In the genomic region with DNA sequence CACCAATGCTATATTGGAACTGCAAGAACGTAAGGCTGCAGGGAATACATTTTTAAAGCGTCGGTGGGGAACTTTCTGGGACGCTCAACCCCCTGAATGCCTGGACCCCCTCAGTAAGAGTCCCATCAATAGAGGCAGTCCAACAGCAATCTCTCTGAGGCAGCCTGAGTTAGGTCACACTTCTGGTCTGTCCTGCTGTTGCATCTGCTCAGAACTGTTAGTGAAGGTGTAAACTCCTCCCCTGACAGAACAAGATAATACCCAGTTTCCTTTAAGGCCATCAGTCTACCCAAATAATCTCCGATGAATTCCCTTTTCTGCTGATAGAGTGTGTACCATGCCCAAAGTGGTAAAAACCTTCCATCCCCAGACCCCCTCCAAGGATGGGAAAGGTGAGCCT, we compare ENCODE assay signal across 8 cellular contexts. TPM values are rescaled to one million over a fixed set of nuclear protein-coding genes. Genes with fewer than 3 reads are reported as not detected.
DNase-seq lines count a peak whose midpoint lies in the region; ATAC-seq and TF ChIP-seq lines count a peak whose summit lies in the region.

No MANE protein-coding gene starts in this region.

- TF ChIP-seq CTCF in WTC11 (IDR thresholded peaks at IDR 0.05), result no peak

- peaks cover 3% of the 10 kb centered on the region for H3K36me3 Mint-ChIP-seq in activated CD4-positive, alpha-beta T cell treated with anti-CD3 and anti-CD28 coated beads for 36 hours (ENCODE audit: low read depth)
- H3K36me3 Mint-ChIP-seq in WTC11, result peaks cover 21% of the 10 kb centered on the region

- peak overlapping the region; percentile 19 for H3K9ac ChIP-seq in iPS-18a (ENCODE audit: low read length)

- H3K4me3 Mint-ChIP-seq in activated CD4-positive, alpha-beta T cell treated with anti-CD3 and anti-CD28 coated beads for 36 hours, result peak overlapping the region; percentile 99
- H3K4me3 Mint-ChIP-seq in WTC11, result peak overlapping the region; percentile 99
- peak overlapping the region; percentile 99 for H3K4me3 Mint-ChIP-seq in stimulated activated naive CD8-positive, alpha-beta T cell treated with anti-CD3 and anti-CD28 coated beads, Interleukin-15, amount 100 ng/mL, for 72 hours

- no peaks in the 10 kb centered on the region for H3K36me3 ChIP-seq in iPS-18a (ENCODE audit: control insufficient read depth, low read depth, low read length)

- no peak overlapping the region for H3K27ac ChIP-seq in iPS-18a (ENCODE audit: low read length)

- H3K27me3 Mint-ChIP-seq in activated CD4-positive, alpha-beta T cell treated with anti-CD3 and anti-CD28 coated beads for 36 hours, result no peaks in the 10 kb centered on the region
- peaks cover 48% of the 10 kb centered on the region for H3K27me3 Mint-ChIP-seq in WTC11 (ENCODE audit: low read depth)
- no peaks in the 10 kb centered on the region for H3K27me3 Mint-ChIP-seq in stimulated activated naive CD8-positive, alpha-beta T cell treated with anti-CD3 and anti-CD28 coated beads, Interleukin-15, amount 100 ng/mL, for 72 hours

- peaks cover 42% of the 10 kb centered on the region for H3K4me1 Mint-ChIP-seq in activated CD4-positive, alpha-beta T cell treated with anti-CD3 and anti-CD28 coated beads for 36 hours
- peaks cover 19% of the 10 kb centered on the region for H3K4me1 Mint-ChIP-seq in WTC11
- H3K4me1 Mint-ChIP-seq in stimulated activated naive CD8-positive, alpha-beta T cell treated with anti-CD3 and anti-CD28 coated beads, Interleukin-15, amount 100 ng/mL, for 72 hours, result peaks cover 38% of the 10 kb centered on the region

- POLR2A ChIA-PET in activated CD4-positive, alpha-beta T cell treated with anti-CD3 and anti-CD28 coated beads for 36 hours (lab: Charles Lee), result no interaction called here
- POLR2A ChIA-PET in WTC11 (lab: Charles Lee), result no interaction called here

- H3K9me3 Mint-ChIP-seq in activated CD4-positive, alpha-beta T cell treated with anti-CD3 and anti-CD28 coated beads for 36 hours (ENCODE audit: low read depth), result peaks cover 10% of the 10 kb centered on the region
- H3K9me3 Mint-ChIP-seq in WTC11, result peaks cover 27% of the 10 kb centered on the region
- H3K9me3 Mint-ChIP-seq in stimulated activated naive CD8-positive, alpha-beta T cell treated with anti-CD3 and anti-CD28 coated beads, Interleukin-15, amount 100 ng/mL, for 72 hours, result peaks cover 5 to 6% of the 10 kb centered on the region in 2 donors

- H3K27ac Mint-ChIP-seq in activated CD4-positive, alpha-beta T cell treated with anti-CD3 and anti-CD28 coated beads for 36 hours, result no peak overlapping the region
- H3K27ac Mint-ChIP-seq in WTC11, result no peak overlapping the region
- H3K27ac Mint-ChIP-seq in stimulated activated naive CD8-positive, alpha-beta T cell treated with anti-CD3 and anti-CD28 coated beads, Interleukin-15, amount 100 ng/mL, for 72 hours, result peak overlapping the region in 1 of 2 donors; percentile 78

- CTCF ChIA-PET in activated CD4-positive, alpha-beta T cell treated with anti-CD3 and anti-CD28 coated beads for 36 hours (lab: Charles Lee), result interaction anchor here (1.1 to 2.0 kb wide), 3 partner anchors 16 to 115 kb away, joined by 3 to 7 read pairs (median 3); no protein-coding TSS in a partner anchor
- CTCF ChIA-PET in WTC11 (lab: Charles Lee), result no interaction called here

- DNase-seq in activated CD4-positive, alpha-beta T cell treated with anti-CD3 and anti-CD28 coated beads for 36 hours, result no peak
- DNase-seq in activated CD4-positive, alpha-beta T cell treated with anti-CD3 and anti-CD28 coated beads for 4 hours, result no peak
- no peak for DNase-seq in WTC11 (ENCODE audit: low spot score)
- DNase-seq in stimulated activated naive CD8-positive, alpha-beta T cell treated with anti-CD3 and anti-CD28 coated beads, Interleukin-15, amount 100 ng/mL, for 72 hours, result no peak
- DNase-seq in NCI-H1436 (lab: John Stamatoyannopoulos, UW), result no peak
- no peak for DNase-seq in NCI-H2029 treated with DMSO at 0.1 percent for 48 hours (lab: John Stamatoyannopoulos, UW)

- intact Hi-C loops in activated CD4-positive, alpha-beta T cell treated with anti-CD3 and anti-CD28 coated beads for 36 hours (cut with DNase I, micrococcal nuclease), result loop anchor here in 1 of 2 experiments (10.0 kb wide), 1 partner anchor 1640 kb away; the partner anchor contains the start of genes GJB7 and SMIM8

- H3K4me1 ChIP-seq in iPS-18a (ENCODE audit: control insufficient read depth, low read depth, low read length), result peaks cover 9% of the 10 kb centered on the region

- H3K9me3 ChIP-seq in iPS-18a (ENCODE audit: control insufficient read depth, low read depth, low read length), result peaks cover 5% of the 10 kb centered on the region

- no peak for ATAC-seq in activated CD4-positive, alpha-beta T cell treated with anti-CD3 and anti-CD28 coated beads for 36 hours
- ATAC-seq in WTC11, result no peak
- no peak for ATAC-seq in stimulated activated naive CD8-positive, alpha-beta T cell treated with anti-CD3 and anti-CD28 coated beads, Interleukin-15, amount 100 ng/mL, for 72 hours
- ATAC-seq in GM21515 (IDR thresholded peaks at IDR 0.05; ENCODE audit: unreplicated experiment), result no peak

- peak overlapping the region; percentile 100 for H3K4me3 ChIP-seq in iPS-18a (ENCODE audit: low read length)

- no peaks in the 10 kb centered on the region for H3K27me3 ChIP-seq in iPS-18a (ENCODE audit: control insufficient read depth, insufficient read depth, low read length)

TF ChIP-seq in WTC11, 78 proteins besides CTCF, POLR2A, EP300 and RAD21:
- TF ChIP-seq MYBL2 (CRISPR knock-in tag; IDR thresholded peaks at IDR 0.05), result no peak
- TF ChIP-seq EMX1 (CRISPR knock-in tag; IDR thresholded peaks at IDR 0.05), result no peak
- TF ChIP-seq TEAD1 (CRISPR knock-in tag; IDR thresholded peaks at IDR 0.05), result no peak
- TF ChIP-seq, protein P1, sequence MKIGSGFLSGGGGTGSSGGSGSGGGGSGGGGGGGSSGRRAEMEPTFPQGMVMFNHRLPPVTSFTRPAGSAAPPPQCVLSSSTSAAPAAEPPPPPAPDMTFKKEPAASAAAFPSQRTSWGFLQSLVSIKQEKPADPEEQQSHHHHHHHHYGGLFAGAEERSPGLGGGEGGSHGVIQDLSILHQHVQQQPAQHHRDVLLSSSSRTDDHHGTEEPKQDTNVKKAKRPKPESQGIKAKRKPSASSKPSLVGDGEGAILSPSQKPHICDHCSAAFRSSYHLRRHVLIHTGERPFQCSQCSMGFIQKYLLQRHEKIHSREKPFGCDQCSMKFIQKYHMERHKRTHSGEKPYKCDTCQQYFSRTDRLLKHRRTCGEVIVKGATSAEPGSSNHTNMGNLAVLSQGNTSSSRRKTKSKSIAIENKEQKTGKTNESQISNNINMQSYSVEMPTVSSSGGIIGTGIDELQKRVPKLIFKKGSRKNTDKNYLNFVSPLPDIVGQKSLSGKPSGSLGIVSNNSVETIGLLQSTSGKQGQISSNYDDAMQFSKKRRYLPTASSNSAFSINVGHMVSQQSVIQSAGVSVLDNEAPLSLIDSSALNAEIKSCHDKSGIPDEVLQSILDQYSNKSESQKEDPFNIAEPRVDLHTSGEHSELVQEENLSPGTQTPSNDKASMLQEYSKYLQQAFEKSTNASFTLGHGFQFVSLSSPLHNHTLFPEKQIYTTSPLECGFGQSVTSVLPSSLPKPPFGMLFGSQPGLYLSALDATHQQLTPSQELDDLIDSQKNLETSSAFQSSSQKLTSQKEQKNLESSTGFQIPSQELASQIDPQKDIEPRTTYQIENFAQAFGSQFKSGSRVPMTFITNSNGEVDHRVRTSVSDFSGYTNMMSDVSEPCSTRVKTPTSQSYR (CRISPR knock-in tag; IDR thresholded peaks at IDR 0.05), result no peak
- no peak for TF ChIP-seq STAT6 (CRISPR knock-in tag; conservative IDR thresholded peaks at IDR 0.05; ENCODE audit: low read depth)
- no peak for TF ChIP-seq GABPB1 (CRISPR knock-in tag; IDR thresholded peaks at IDR 0.05)
- TF ChIP-seq NR1H2 (CRISPR knock-in tag; IDR thresholded peaks at IDR 0.05), result no peak
- TF ChIP-seq, protein P2, sequence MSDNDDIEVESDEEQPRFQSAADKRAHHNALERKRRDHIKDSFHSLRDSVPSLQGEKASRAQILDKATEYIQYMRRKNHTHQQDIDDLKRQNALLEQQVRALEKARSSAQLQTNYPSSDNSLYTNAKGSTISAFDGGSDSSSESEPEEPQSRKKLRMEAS (CRISPR knock-in tag; IDR thresholded peaks at IDR 0.05), result no peak
- TF ChIP-seq ZNF317 (CRISPR knock-in tag; IDR thresholded peaks at IDR 0.05; ENCODE audit: borderline replicate concordance, low read depth), result no peak

RNA-seq across cellular contexts. Expression of gene RNGTT, which starts 1.1 kb away (rescaled TPM):
- total RNA-seq in activated CD4-positive, alpha-beta T cell treated with anti-CD3 and anti-CD28 coated beads for 36 hours, result 10 to 100 TPM; 17.5 to 21.5 TPM
- 20.4 to 22.0 TPM (median 20.7 TPM) in 3 replicates for total RNA-seq in WTC11 (2021)
